ENCODE assay signal across 12 cellular contexts in the genomic region with DNA sequence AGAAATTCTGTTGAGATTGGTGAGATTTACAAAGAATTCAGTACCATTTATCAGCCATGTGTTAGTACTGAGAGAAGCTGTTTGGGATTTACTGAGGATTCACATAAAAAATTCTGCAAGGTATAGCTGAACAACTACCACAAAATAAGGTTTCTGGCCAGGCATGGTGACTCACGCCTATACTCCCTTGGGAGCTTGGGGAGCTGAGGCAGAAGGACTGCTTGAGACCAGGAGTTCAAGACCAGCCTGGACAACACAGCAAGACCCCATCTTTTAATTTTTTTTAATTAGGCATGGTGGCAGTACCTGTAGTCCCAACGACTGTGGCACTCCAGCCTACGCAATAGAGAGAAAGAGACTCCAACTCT.
A peak's percentile ranks its signal among the peaks of the same experiment; 100 is the strongest.
DNase-seq lines count a peak whose midpoint lies in the region; TF ChIP-seq lines count a peak whose summit lies in the region.
"Had no signal": no experiment of that assay in that cellular context is flagged by ENCODE, and none has a peak within 500 bp of the region (broad histone marks: within the 10 kb centered on the region; RNA-seq: fewer than 3 reads in every experiment).

No MANE protein-coding gene starts in this region.

- H3K4me3 Mint-ChIP-seq in HFFc6 = peak overlapping the region; percentile 37; the same call in 1 of the 2 replicates
- no peak overlapping the region for H3K4me3 Mint-ChIP-seq in activated T-helper 2 cell treated with anti-CD3 and anti-CD28 coated beads, Interferon-gamma antibody, Interleukin-2, Interleukin-4, amounts not matched to agents 10 μg/mL and 5 μg/mL and 100 μg/mL, durations not matched to agents 14 hours and 24 hours and 36 hours (ENCODE audit: low read depth)

- peak overlapping the region in 2 of 11 experiments; percentile 2 to 42; a peak in 4 of 22 replicates for H3K27ac ChIP-seq in BLaER1 treated with 17β-estradiol and CSF1 and Interleukin-3, amounts not matched to agents 10 nM and 100 nM

- H3K36me3 Mint-ChIP-seq in HFFc6 (ENCODE audit: low read depth) = no peaks in the 10 kb centered on the region; the same call in 1 of the 2 replicates
- no peaks in the 10 kb centered on the region for H3K36me3 Mint-ChIP-seq in activated T-helper 2 cell treated with anti-CD3 and anti-CD28 coated beads, Interferon-gamma antibody, Interleukin-2, Interleukin-4, amounts not matched to agents 10 μg/mL and 5 μg/mL and 100 μg/mL, durations not matched to agents 14 hours and 24 hours and 36 hours (ENCODE audit: low read depth)

- H3K36me3 ChIP-seq in BLaER1 treated with 17β-estradiol and CSF1 and Interleukin-3, amounts not matched to agents 10 nM and 100 nM = peaks cover 0 to 7% (median 0%) of the 10 kb centered on the region in 11 experiments; a peak in 4 of 22 replicates
- H3K36me3 ChIP-seq: sigmoid colon had no signal

- peaks cover 31 to 87% (median 50%) of the 10 kb centered on the region in 11 experiments; a peak in 19 of 22 replicates for H4K20me1 ChIP-seq in BLaER1 treated with 17β-estradiol and CSF1 and Interleukin-3, amounts not matched to agents 10 nM and 100 nM

- no peak for TF ChIP-seq CTCF in HFFc6 (IDR thresholded peaks at IDR 0.05)

- no peak overlapping the region for H3K4me3 ChIP-seq in BLaER1 treated with 17β-estradiol and CSF1 and Interleukin-3, amounts not matched to agents 10 nM and 100 nM
- H3K4me3 ChIP-seq: GM12878, sigmoid colon had no signal

- peak overlapping the region in 6 of 11 experiments; percentile 3 to 41 (median 26); a peak in 8 of 22 replicates for H3K4me2 ChIP-seq in BLaER1 treated with 17β-estradiol and CSF1 and Interleukin-3, amounts not matched to agents 10 nM and 100 nM

- H3K9me3 ChIP-seq in BLaER1 treated with 17β-estradiol and CSF1 and Interleukin-3, amounts not matched to agents 10 nM and 100 nM (replicated peaks in 1 of 11) = peaks cover 0 to 3% (median 3%) of the 10 kb centered on the region in 11 experiments; a peak in 19 of 22 replicates
- H3K9me3 ChIP-seq: sigmoid colon had no signal

- no peaks in the 10 kb centered on the region for H3K27me3 ChIP-seq in BLaER1 treated with 17β-estradiol and CSF1 and Interleukin-3, amounts not matched to agents 10 nM and 100 nM
- H3K27me3 ChIP-seq: sigmoid colon had no signal

- H3K27me3 Mint-ChIP-seq in HFFc6 (ENCODE audit: insufficient read depth) = peaks cover 3% of the 10 kb centered on the region; the same call in 1 of the 2 replicates
- H3K27me3 Mint-ChIP-seq in activated T-helper 2 cell treated with anti-CD3 and anti-CD28 coated beads, Interferon-gamma antibody, Interleukin-2, Interleukin-4, amounts not matched to agents 10 μg/mL and 5 μg/mL and 100 μg/mL, durations not matched to agents 14 hours and 24 hours and 36 hours (ENCODE audit: low read depth) = no peaks in the 10 kb centered on the region

- intact Hi-C loops in activated T-helper 2 cell treated with anti-CD3 and anti-CD28 coated beads, Interferon-gamma antibody, Interleukin-2, Interleukin-4, amounts not matched to agents 10 μg/mL and 5 μg/mL and 100 μg/mL, durations not matched to agents 14 hours and 24 hours and 36 hours (cut with micrococcal nuclease) = loop anchor here (1.0 to 2.0 kb wide), 6 partner anchors 8 to 81 kb away; no protein-coding TSS in a partner anchor

- no peak overlapping the region for H3K9ac ChIP-seq in BLaER1 treated with 17β-estradiol and CSF1 and Interleukin-3, amounts not matched to agents 10 nM and 100 nM

- peak overlapping the region; percentile 51 for H3K27ac Mint-ChIP-seq in HFFc6
- peak overlapping the region; percentile 74 for H3K27ac Mint-ChIP-seq in activated T-helper 2 cell treated with anti-CD3 and anti-CD28 coated beads, Interferon-gamma antibody, Interleukin-2, Interleukin-4, amounts not matched to agents 10 μg/mL and 5 μg/mL and 100 μg/mL, durations not matched to agents 14 hours and 24 hours and 36 hours

- DNase-seq in HFFc6 = no peak
- no peak for DNase-seq in activated T-helper 2 cell treated with anti-CD3 and anti-CD28 coated beads, Interferon-gamma antibody, Interleukin-2, Interleukin-4, amounts not matched to agents 10 μg/mL and 5 μg/mL and 100 μg/mL, durations not matched to agents 14 hours and 24 hours and 36 hours (ENCODE audit: low spot score)
- peak; percentile 17 for DNase-seq in kidney tubule cell (ENCODE audit: low spot score)
- no peak for DNase-seq in AG20443 (ENCODE audit: low spot score)
- DNase-seq in LoVo (ENCODE audit: low spot score) = no peak
- DNase-seq in NCI-H1436 treated with DMSO at 0.1 percent for 48 hours (lab: John Stamatoyannopoulos, UW) = no peak
- no peak for DNase-seq in DMS 273 (lab: John Stamatoyannopoulos, UW; ENCODE audit: unreplicated experiment)
- DNase-seq: activated CD4-positive, CD25-positive, alpha-beta regulatory T cell; NCI-H345; sigmoid colon had no signal

- no peaks in the 10 kb centered on the region for H3K9me3 Mint-ChIP-seq in HFFc6
- peaks cover under 1% of the 10 kb centered on the region for H3K9me3 Mint-ChIP-seq in activated T-helper 2 cell treated with anti-CD3 and anti-CD28 coated beads, Interferon-gamma antibody, Interleukin-2, Interleukin-4, amounts not matched to agents 10 μg/mL and 5 μg/mL and 100 μg/mL, durations not matched to agents 14 hours and 24 hours and 36 hours

- H3K4me1 Mint-ChIP-seq in HFFc6 (ENCODE audit: low read depth) = peaks cover 32% of the 10 kb centered on the region
- H3K4me1 Mint-ChIP-seq in activated T-helper 2 cell treated with anti-CD3 and anti-CD28 coated beads, Interferon-gamma antibody, Interleukin-2, Interleukin-4, amounts not matched to agents 10 μg/mL and 5 μg/mL and 100 μg/mL, durations not matched to agents 14 hours and 24 hours and 36 hours (ENCODE audit: low read depth) = peaks cover 30% of the 10 kb centered on the region

- H3K4me1 ChIP-seq in BLaER1 treated with 17β-estradiol and CSF1 and Interleukin-3, amounts not matched to agents 10 nM and 100 nM = peaks cover 1 to 62% (median 20%) of the 10 kb centered on the region in 10 experiments
